1 cellular context compared by ENCODE assay signal in genomic region chr6:27126815-27127537, GRCh38.
TF ChIP-seq lines count a peak whose summit lies in the region.

No MANE protein-coding gene starts in this region.

TF ChIP-seq in K562, 482 proteins besides CTCF, POLR2A, EP300 and RAD21 (continued from another document and continues in another):
- no peak for TF ChIP-seq ATF6 (CRISPR knock-in tag; IDR thresholded peaks at IDR 0.05)
- no peak for TF ChIP-seq NR3C1 (CRISPR knock-in tag; IDR thresholded peaks at IDR 0.05)
- TF ChIP-seq ATF2 (CRISPR knock-in tag; IDR thresholded peaks at IDR 0.05), result no peak
- TF ChIP-seq HMGXB4 (CRISPR knock-in tag; IDR thresholded peaks at IDR 0.05), result no peak
- TF ChIP-seq BCLAF1 (IDR thresholded peaks at IDR 0.05; ENCODE audit: borderline replicate concordance in 1 of 2, control insufficient read depth in 1 of 2, low read depth in 2 of 2, low read length in 1 of 2), result peak in 1 of 2 experiments; percentile 93; a peak in 1 of 4 replicates
- no peak for TF ChIP-seq POLR3G (IDR thresholded peaks at IDR 0.05; ENCODE audit: extremely low read depth, insufficient read length, insufficient replicate concordance)
- peak; percentile 55 for TF ChIP-seq BACH1 (tag; IDR thresholded peaks at IDR 0.05)
- no peak for TF ChIP-seq TEAD2 (tag; IDR thresholded peaks at IDR 0.05)
- TF ChIP-seq PCBP2 (IDR thresholded peaks at IDR 0.05; ENCODE audit: low read depth, low read length, poor library complexity, severe bottlenecking), result no peak
- peak; percentile 95 for TF ChIP-seq POLR2AphosphoS5 (IDR thresholded peaks at IDR 0.05; ENCODE audit: control insufficient read depth, insufficient read depth, low read depth, low read length)
- TF ChIP-seq CTCFL (IDR thresholded peaks at IDR 0.05; ENCODE audit: borderline replicate concordance, insufficient read depth, low read depth, low read length, poor library complexity, severe bottlenecking), result peak; percentile 76
- TF ChIP-seq ZNF398 (CRISPR knock-in tag; IDR thresholded peaks at IDR 0.05), result no peak
- TF ChIP-seq CAMTA2 (CRISPR knock-in tag; conservative IDR thresholded peaks at IDR 0.05), result no peak
- no peak for TF ChIP-seq SAFB (IDR thresholded peaks at IDR 0.05; ENCODE audit: borderline replicate concordance, low read depth, low read length)
- no peak for TF ChIP-seq ZNF449 (CRISPR knock-in tag; IDR thresholded peaks at IDR 0.05)
- TF ChIP-seq SIRT6 (IDR thresholded peaks at IDR 0.05; ENCODE audit: low read depth, low read length), result no peak
- TF ChIP-seq ZNF408 (CRISPR knock-in tag; IDR thresholded peaks at IDR 0.05; ENCODE audit: low read depth), result no peak
- TF ChIP-seq SMARCB1 (IDR thresholded peaks at IDR 0.05; ENCODE audit: insufficient read length, low read depth), result no peak
- TF ChIP-seq MEIS2 (IDR thresholded peaks at IDR 0.05; ENCODE audit: partially characterized antibody), result no peak
- no peak for TF ChIP-seq ZNF217 (CRISPR knock-in tag; IDR thresholded peaks at IDR 0.05)
- TF ChIP-seq CBFA2T2 (conservative IDR thresholded peaks at IDR 0.05), result no peak
- peak; percentile 64 for TF ChIP-seq ATF7 (IDR thresholded peaks at IDR 0.05)
- no peak for TF ChIP-seq NCOA2 (IDR thresholded peaks at IDR 0.05; ENCODE audit: partially characterized antibody in 2 of 2)
- no peak for TF ChIP-seq PHB (CRISPR knock-in tag; IDR thresholded peaks at IDR 0.05)
- no peak for TF ChIP-seq KLF13 (tag; IDR thresholded peaks at IDR 0.05; ENCODE audit: borderline replicate concordance, low read depth)
- no peak for TF ChIP-seq SMAD1 (IDR thresholded peaks at IDR 0.05; ENCODE audit: low read depth, low read length, partially characterized antibody)
- TF ChIP-seq RCOR1 (IDR thresholded peaks at IDR 0.05; ENCODE audit: borderline replicate concordance in 1 of 2, low read depth in 2 of 2, low read length in 2 of 2), result peak in 1 of 2 experiments; percentile 79; a peak in 1 of 4 replicates
- TF ChIP-seq KLF1 (tag; IDR thresholded peaks at IDR 0.05), result no peak; the same call in 1 of the 2 replicates
- no peak for TF ChIP-seq ZNF232 (CRISPR knock-in tag; IDR thresholded peaks at IDR 0.05)
- no peak for TF ChIP-seq RFX5 (IDR thresholded peaks at IDR 0.05; ENCODE audit: low read depth, low read length)
- peak in 1 of 2 experiments; percentile 86; a peak in 2 of 4 replicates for TF ChIP-seq SRF (CRISPR knock-in tag; IDR thresholded peaks at IDR 0.05)
- TF ChIP-seq ZNF324 (CRISPR knock-in tag; IDR thresholded peaks at IDR 0.05), result no peak
- no peak for TF ChIP-seq KDM4B (IDR thresholded peaks at IDR 0.05; ENCODE audit: borderline replicate concordance in 2 of 2, low read depth in 1 of 2)
- TF ChIP-seq SMARCA4 (IDR thresholded peaks at IDR 0.05), result peak; percentile 69
- TF ChIP-seq ZNF311 (CRISPR knock-in tag; IDR thresholded peaks at IDR 0.05), result no peak
- TF ChIP-seq ZNF699 (CRISPR knock-in tag; IDR thresholded peaks at IDR 0.05; ENCODE audit: insufficient replicate concordance), result no peak
- TF ChIP-seq ZNF347 (CRISPR knock-in tag; IDR thresholded peaks at IDR 0.05; ENCODE audit: low read depth), result no peak
- TF ChIP-seq ZNF384 (IDR thresholded peaks at IDR 0.05; ENCODE audit: low read depth, low read length), result peak; percentile 57; the same call in 1 of the 2 replicates
- TF ChIP-seq FIP1L1 (IDR thresholded peaks at IDR 0.05; ENCODE audit: low read depth, low read length, poor library complexity, severe bottlenecking), result no peak
- no peak for TF ChIP-seq USF2 (CRISPR knock-in tag; IDR thresholded peaks at IDR 0.05)
- TF ChIP-seq LARP7 (IDR thresholded peaks at IDR 0.05), result no peak
- TF ChIP-seq CBX3 (IDR thresholded peaks at IDR 0.05; ENCODE audit: borderline replicate concordance in 1 of 2, low read length in 2 of 2), result peak in 1 of 2 experiments; percentile 47; a peak in 1 of 3 replicates
- TF ChIP-seq E4F1 (CRISPR knock-in tag; IDR thresholded peaks at IDR 0.05; ENCODE audit: borderline replicate concordance), result no peak
- TF ChIP-seq BCOR (IDR thresholded peaks at IDR 0.05), result no peak
- no peak for TF ChIP-seq TAF7 (tag; IDR thresholded peaks at IDR 0.05)
- TF ChIP-seq ARID1B (IDR thresholded peaks at IDR 0.05), result 0 out of 2 replicates have a peak, but pooled peaks have one; percentile 14
- no peak for TF ChIP-seq POLR2AphosphoS2 (IDR thresholded peaks at IDR 0.05; ENCODE audit: low read length)
- no peak for TF ChIP-seq HINFP (tag; conservative IDR thresholded peaks at IDR 0.05; ENCODE audit: low read depth)
- no peak for TF ChIP-seq XRCC5 (IDR thresholded peaks at IDR 0.05; ENCODE audit: low read depth, low read length)
